In the genomic region with DNA sequence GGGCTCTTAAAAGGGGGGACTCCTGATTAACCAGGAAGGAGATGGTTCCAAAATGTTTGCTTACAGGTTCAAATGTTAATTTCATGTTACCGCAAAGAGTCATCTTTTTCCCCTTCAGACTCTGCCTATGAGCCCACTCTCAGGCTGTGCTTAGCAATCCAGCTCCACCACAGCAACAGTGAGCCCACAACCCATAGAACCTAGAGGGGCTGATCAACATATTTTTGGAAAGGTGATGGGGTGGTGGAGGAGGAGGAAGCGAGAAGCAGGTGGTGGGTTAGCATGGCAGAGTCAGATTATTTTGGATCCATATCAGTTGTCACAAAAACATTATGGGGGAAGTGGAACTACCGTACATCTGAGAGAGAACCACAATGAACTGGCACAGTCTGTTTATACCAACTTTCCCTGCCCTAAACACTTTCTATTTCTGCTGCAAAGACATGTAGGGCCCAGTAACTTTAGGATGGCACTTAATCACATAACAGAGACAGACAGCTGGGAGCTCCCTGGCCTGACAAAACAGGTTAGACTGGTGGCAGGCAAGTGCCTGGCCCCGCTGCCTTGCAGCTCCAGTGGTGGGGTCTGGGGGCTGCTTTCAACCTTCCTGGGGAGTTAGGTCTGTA, we compare ENCODE assay signal across 13 cellular contexts. TPM values are rescaled to one million over a fixed set of nuclear protein-coding genes. Genes with fewer than 3 reads are reported as not detected.
DNase-seq lines count a peak whose midpoint lies in the region; ATAC-seq and TF ChIP-seq lines count a peak whose summit lies in the region.
"Had no signal": no experiment of that assay in that cellular context is flagged by ENCODE, and none has a peak within 500 bp of the region (broad histone marks: within the 10 kb centered on the region; RNA-seq: fewer than 3 reads in every experiment).

No MANE protein-coding gene starts in this region.

- H3K27me3 ChIP-seq in PC-9 (ENCODE audit: insufficient read depth, low read depth) = no peaks in the 10 kb centered on the region

- H3K4me1 ChIP-seq in PC-9 (replicated peaks; ENCODE audit: insufficient read depth) = no peaks in the 10 kb centered on the region

- CTCF ChIA-PET in PC-9 (lab: Charles Lee) = no interaction called here

- ATAC-seq in GM19468 (IDR thresholded peaks at IDR 0.05; ENCODE audit: extremely low read depth, unreplicated experiment) = peak; percentile 36
- ATAC-seq in HG03439 (IDR thresholded peaks at IDR 0.05; ENCODE audit: unreplicated experiment) = no peak
- ATAC-seq in GM18502 (IDR thresholded peaks at IDR 0.05; ENCODE audit: poor library complexity, unreplicated experiment) = no peak

- H3K36me3 ChIP-seq in PC-9 (ENCODE audit: low read depth) = no peaks in the 10 kb centered on the region

- H2AFZ ChIP-seq in PC-9 = no peak overlapping the region

- H3K9me3 ChIP-seq in PC-9 (ENCODE audit: insufficient read depth, low read depth) = no peaks in the 10 kb centered on the region

- H3F3A ChIP-seq in PC-9 (ENCODE audit: insufficient read depth, low read depth) = no peaks in the 10 kb centered on the region

- no peak overlapping the region for H3K27ac ChIP-seq in PC-9

- H3K79me2 ChIP-seq in PC-9 (ENCODE audit: low read depth) = peaks cover 63% of the 10 kb centered on the region

- TF ChIP-seq CTCF in PC-9 (conservative IDR thresholded peaks at IDR 0.05) = no peak

- intact Hi-C loops in PC-9 (cut with micrococcal nuclease; ENCODE audit: unreplicated experiment) = loop anchor here (5.0 to 10.0 kb wide), 2 partner anchors 70 to 278 kb away; no protein-coding TSS in a partner anchor

- peak overlapping the region; percentile 13; the same call in 1 of the 2 replicates for H3K4me2 ChIP-seq in PC-9

- no peaks in the 10 kb centered on the region for H4K20me1 ChIP-seq in PC-9 (ENCODE audit: insufficient read depth)

- DNase-seq in DMS53 treated with DMSO at 0.1 percent for 48 hours (lab: John Stamatoyannopoulos, UW; ENCODE audit: unreplicated experiment) (peak; percentile 40), PC-9 (no peak), iPS-NIHi7 (ENCODE audit: extremely low spot score) (peak; percentile 22), NCI-H526 treated with DMSO at 0.1 percent for 48 hours (lab: John Stamatoyannopoulos, UW) (no peak), SHP77 treated with DMSO at 0.1 percent for 48 hours (lab: John Stamatoyannopoulos, UW) (no peak)
- DNase-seq: activated T-cell treated with anti-CD3 and anti-CD28 coated beads, Interleukin-2, amount 50 U/mL, for 1 hour; CD8-positive, alpha-beta memory T cell; glutamatergic neuron; nucleus accumbens had no signal

- H3K4me3 ChIP-seq in PC-9 = no peak overlapping the region
- H3K4me3 ChIP-seq: lung had no signal

- H3K9me2 ChIP-seq in PC-9 (ENCODE audit: insufficient read depth) = no peaks in the 10 kb centered on the region

- POLR2A ChIA-PET in PC-9 (lab: Charles Lee; ENCODE audit: unreplicated experiment) = no interaction called here

- BruUV-seq in PC-9 (replicated peaks; lab: Mats Ljungman, UMichigan) = no TSS peak

RNA-seq across cellular contexts. Expression of gene SLC9A7, which starts 4.4 kb away (rescaled TPM):
- total RNA-seq in PC-9 (2021) = 20.2 and 20.9 TPM in 2 replicates

Comparison
In these comparisons a context has a peak if more than half of its experiments do, and no peak if none do; other contexts are left out.
1. DNase-seq: peak in DMS53 treated with DMSO at 0.1 percent for 48 hours (single experiment) and iPS-NIHi7 (single experiment); none in PC-9 (0 of 2), NCI-H526 treated with DMSO at 0.1 percent for 48 hours (single experiment) and SHP77 treated with DMSO at 0.1 percent for 48 hours (single experiment).